Comparison of ENCODE assay signal across 9 cellular contexts in genomic region chr9:122091682-122092592, GRCh38. TPM values are rescaled to one million over a fixed set of nuclear protein-coding genes. Genes with fewer than 3 reads are reported as not detected.
DNase-seq lines count a peak whose midpoint lies in the region; ATAC-seq and TF ChIP-seq lines count a peak whose summit lies in the region.
"Had no signal": no experiment of that assay in that cellular context is flagged by ENCODE, and none has a peak within 500 bp of the region (broad histone marks: within the 10 kb centered on the region; RNA-seq: fewer than 3 reads in every experiment).

No MANE protein-coding gene starts in this region.

- DNase-seq in CD8-positive, alpha-beta T cell: no peak
- peak; percentile 20 for DNase-seq in NB4 (ENCODE audit: low read depth)
- DNase-seq in effector memory CD8-positive, alpha-beta T cell: no peak
- peak; percentile 80 for DNase-seq in osteoblast (ENCODE audit: insufficient read length, low spot score, missing footprints)
- DNase-seq in NCI-H774 (lab: John Stamatoyannopoulos, UW): no peak
- no peak for DNase-seq in NCI-H2171 treated with DMSO at 0.1 percent for 48 hours (lab: John Stamatoyannopoulos, UW)
- no peak for DNase-seq in SW 1271 (lab: John Stamatoyannopoulos, UW)
- DNase-seq: midbrain had no signal

- no peak overlapping the region for H3K27ac Mint-ChIP-seq in CD8-positive, alpha-beta T cell
- H3K27ac Mint-ChIP-seq in effector memory CD8-positive, alpha-beta T cell: peak overlapping the region; percentile 73 to 87

- peak overlapping the region; percentile 79 for H2AFZ ChIP-seq in osteoblast (ENCODE audit: low read length)

- no peaks in the 10 kb centered on the region for H3K36me3 ChIP-seq in CD8-positive, alpha-beta T cell (ENCODE audit: insufficient read depth, low read length)
- H3K36me3 ChIP-seq in osteoblast (ENCODE audit: insufficient read depth, low read length): no peaks in the 10 kb centered on the region

- no peaks in the 10 kb centered on the region for H3K27me3 Mint-ChIP-seq in CD8-positive, alpha-beta T cell (ENCODE audit: low read depth)
- H3K27me3 Mint-ChIP-seq in effector memory CD8-positive, alpha-beta T cell: no peaks in the 10 kb centered on the region

- no peaks in the 10 kb centered on the region for H3K9me3 ChIP-seq in CD8-positive, alpha-beta T cell (ENCODE audit: low read length)
- no peaks in the 10 kb centered on the region for H3K9me3 ChIP-seq in osteoblast (ENCODE audit: low read depth, low read length)

- TF ChIP-seq CTCF in CD8-positive, alpha-beta T cell (IDR thresholded peaks at IDR 0.05): no peak
- TF ChIP-seq CTCF in NB4 (IDR thresholded peaks at IDR 0.05; ENCODE audit: low read depth, low read length) (no peak), osteoblast (IDR thresholded peaks at IDR 0.05; ENCODE audit: extremely low read depth, low read depth, low read length) (no peak)

- H3K79me2 ChIP-seq in osteoblast (ENCODE audit: insufficient read depth, low read length): peaks cover 36% of the 10 kb centered on the region

- POLR2A ChIA-PET in CD8-positive, alpha-beta T cell (lab: Charles Lee): interaction anchor here (0.6 to 1.6 kb wide), 2 partner anchors 11 to 173 kb away, joined by 3 to 4 read pairs; partner anchors contain the start of genes MRRF and RBM18

- peaks cover 24% of the 10 kb centered on the region for H3K4me1 ChIP-seq in CD8-positive, alpha-beta T cell (ENCODE audit: insufficient read depth, low read length)
- peaks cover 27% of the 10 kb centered on the region for H3K4me1 ChIP-seq in osteoblast (ENCODE audit: insufficient read depth, low read length)

- peaks cover 52% of the 10 kb centered on the region for H3K4me1 Mint-ChIP-seq in CD8-positive, alpha-beta T cell (ENCODE audit: low read depth)
- H3K4me1 Mint-ChIP-seq in effector memory CD8-positive, alpha-beta T cell (ENCODE audit: low read depth in 2 of 2): peaks cover 35% of the 10 kb centered on the region in 2 donors

- H3K4me2 ChIP-seq in osteoblast (ENCODE audit: insufficient read depth, low read length): peak overlapping the region; percentile 90

- peak overlapping the region; percentile 92 for H3K4me3 Mint-ChIP-seq in CD8-positive, alpha-beta T cell
- H3K4me3 Mint-ChIP-seq in effector memory CD8-positive, alpha-beta T cell: peak overlapping the region; percentile 93 to 94

- intact Hi-C loops in CD8-positive, alpha-beta T cell (cut with DNase I, micrococcal nuclease): loop anchor here (5.0 to 10.0 kb wide), 5 partner anchors 720 to 1840 kb away; partner anchors contain the start of genes STRBP (in 2 of the 2), DENND1A (in 1 of the 2), MEGF9 (in 1 of the 2) and RC3H2 (in 1 of the 2)

- no peak for TF ChIP-seq POLR2A in NB4 (IDR thresholded peaks at IDR 0.05; ENCODE audit: extremely low read depth, insufficient read length)

- H3K27ac ChIP-seq in CD8-positive, alpha-beta T cell (ENCODE audit: low read depth, low read length): peak overlapping the region; percentile 36
- H3K27ac ChIP-seq in osteoblast (ENCODE audit: low read depth, low read length): peak overlapping the region; percentile 7

- H3K27me3 ChIP-seq in CD8-positive, alpha-beta T cell (ENCODE audit: insufficient read depth, low read length): no peaks in the 10 kb centered on the region
- H3K27me3 ChIP-seq in osteoblast (ENCODE audit: insufficient read depth, low read length): no peaks in the 10 kb centered on the region

- CTCF ChIA-PET in CD8-positive, alpha-beta T cell (lab: Charles Lee): interaction anchor here (0.7 to 8.7 kb wide), 4 partner anchors 7 to 258 kb away, joined by 3 to 177 read pairs (median 5); no protein-coding TSS in a partner anchor

- no peaks in the 10 kb centered on the region for H3K9me3 Mint-ChIP-seq in CD8-positive, alpha-beta T cell
- no peaks in the 10 kb centered on the region for H3K9me3 Mint-ChIP-seq in effector memory CD8-positive, alpha-beta T cell

- peaks cover 43% of the 10 kb centered on the region for H4K20me1 ChIP-seq in osteoblast (ENCODE audit: insufficient read depth, low read length)

- H3K36me3 Mint-ChIP-seq in CD8-positive, alpha-beta T cell: peaks cover 6% of the 10 kb centered on the region
- peaks cover 7% of the 10 kb centered on the region for H3K36me3 Mint-ChIP-seq in effector memory CD8-positive, alpha-beta T cell (ENCODE audit: insufficient read depth)

- peak overlapping the region; percentile 77 for H3K4me3 ChIP-seq in CD8-positive, alpha-beta T cell (ENCODE audit: low read depth, low read length)
- H3K4me3 ChIP-seq in NB4 (ENCODE audit: low read depth, low read length) (peak overlapping the region; percentile 62), osteoblast (ENCODE audit: insufficient read depth, low read length) (peak overlapping the region; percentile 91)

- ATAC-seq in CD8-positive, alpha-beta T cell: no peak
- no peak for ATAC-seq in effector memory CD8-positive, alpha-beta T cell (replicated peaks)
- ATAC-seq in GM18858 (IDR thresholded peaks at IDR 0.05; ENCODE audit: unreplicated experiment): no peak

RNA-seq across cellular contexts. Expression of gene TTLL11, which starts 1.2 kb away (rescaled TPM):
- total RNA-seq in CD8-positive, alpha-beta T cell: under 1 TPM; 0.68 to 1.00 TPM
- total RNA-seq in osteoblast: 6.2 and 8.0 TPM in 2 replicates

Comparison
In these comparisons a context has a peak if more than half of its experiments do, and no peak if none do; other contexts are left out.
1. DNase-seq: peak in NB4 (single experiment) and osteoblast (single experiment); none in CD8-positive, alpha-beta T cell (0 of 7), effector memory CD8-positive, alpha-beta T cell (0 of 3), NCI-H774 (single experiment), NCI-H2171 treated with DMSO at 0.1 percent for 48 hours (single experiment) and SW 1271 (0 of 2).
2. Peak in every context shown above with its lines, with median percentiles within 50 percentile points of each other: H3K4me3 ChIP-seq.